1 cellular context compared by ENCODE assay signal in the genomic region with DNA sequence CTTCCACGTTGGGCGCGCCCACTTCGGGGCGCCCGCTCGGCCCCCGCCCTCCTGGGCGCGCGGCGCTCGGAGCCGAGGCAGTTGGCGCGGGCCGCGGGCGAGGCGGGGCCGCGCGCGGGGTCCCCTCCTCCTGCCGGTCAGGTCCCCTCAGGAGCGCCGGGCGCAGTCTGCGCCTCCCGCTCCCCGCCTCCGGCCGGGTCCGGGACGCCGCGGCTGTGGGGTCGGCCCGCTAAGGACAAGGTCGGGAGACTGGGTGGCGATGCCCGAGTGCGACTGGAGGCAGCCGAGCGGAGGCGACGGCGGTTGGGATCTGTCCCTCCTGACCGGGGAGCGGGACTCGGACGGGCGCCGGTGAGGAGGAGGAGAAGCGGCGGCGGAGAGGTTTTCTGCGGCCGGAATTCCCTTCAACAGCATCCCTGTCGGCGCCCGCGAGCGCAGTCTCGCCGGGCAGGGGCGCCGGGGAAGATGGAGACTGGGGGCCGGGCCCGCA.
TF ChIP-seq lines count a peak whose summit lies in the region.

A gene with protein sequence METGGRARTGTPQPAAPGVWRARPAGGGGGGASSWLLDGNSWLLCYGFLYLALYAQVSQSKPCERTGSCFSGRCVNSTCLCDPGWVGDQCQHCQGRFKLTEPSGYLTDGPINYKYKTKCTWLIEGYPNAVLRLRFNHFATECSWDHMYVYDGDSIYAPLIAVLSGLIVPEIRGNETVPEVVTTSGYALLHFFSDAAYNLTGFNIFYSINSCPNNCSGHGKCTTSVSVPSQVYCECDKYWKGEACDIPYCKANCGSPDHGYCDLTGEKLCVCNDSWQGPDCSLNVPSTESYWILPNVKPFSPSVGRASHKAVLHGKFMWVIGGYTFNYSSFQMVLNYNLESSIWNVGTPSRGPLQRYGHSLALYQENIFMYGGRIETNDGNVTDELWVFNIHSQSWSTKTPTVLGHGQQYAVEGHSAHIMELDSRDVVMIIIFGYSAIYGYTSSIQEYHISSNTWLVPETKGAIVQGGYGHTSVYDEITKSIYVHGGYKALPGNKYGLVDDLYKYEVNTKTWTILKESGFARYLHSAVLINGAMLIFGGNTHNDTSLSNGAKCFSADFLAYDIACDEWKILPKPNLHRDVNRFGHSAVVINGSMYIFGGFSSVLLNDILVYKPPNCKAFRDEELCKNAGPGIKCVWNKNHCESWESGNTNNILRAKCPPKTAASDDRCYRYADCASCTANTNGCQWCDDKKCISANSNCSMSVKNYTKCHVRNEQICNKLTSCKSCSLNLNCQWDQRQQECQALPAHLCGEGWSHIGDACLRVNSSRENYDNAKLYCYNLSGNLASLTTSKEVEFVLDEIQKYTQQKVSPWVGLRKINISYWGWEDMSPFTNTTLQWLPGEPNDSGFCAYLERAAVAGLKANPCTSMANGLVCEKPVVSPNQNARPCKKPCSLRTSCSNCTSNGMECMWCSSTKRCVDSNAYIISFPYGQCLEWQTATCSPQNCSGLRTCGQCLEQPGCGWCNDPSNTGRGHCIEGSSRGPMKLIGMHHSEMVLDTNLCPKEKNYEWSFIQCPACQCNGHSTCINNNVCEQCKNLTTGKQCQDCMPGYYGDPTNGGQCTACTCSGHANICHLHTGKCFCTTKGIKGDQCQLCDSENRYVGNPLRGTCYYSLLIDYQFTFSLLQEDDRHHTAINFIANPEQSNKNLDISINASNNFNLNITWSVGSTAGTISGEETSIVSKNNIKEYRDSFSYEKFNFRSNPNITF (N-terminal part only) (plus strand): TSS at position 80 of the 490 bp plus-strand sequence. CDS start 386 bp downstream, at position 466.

TF ChIP-seq in HEK293, 187 proteins besides CTCF, POLR2A, EP300 and RAD21 (continued from another document and continues in another):
- TF ChIP-seq TRIM28 (IDR thresholded peaks at IDR 0.05; ENCODE audit: borderline replicate concordance, low read length) (no peak), ZNF2 (tag by site-specific recombination; IDR thresholded peaks at IDR 0.05) (no peak), ZNF211 (tag by site-specific recombination; IDR thresholded peaks at IDR 0.05; ENCODE audit: low read depth) (no peak), ZXDB (tag by site-specific recombination; IDR thresholded peaks at IDR 0.05) (0 out of 2 replicates have a peak, but pooled peaks have one; percentile 43), ZNF24 (tag by site-specific recombination; IDR thresholded peaks at IDR 0.05) (no peak), ZNF37A (tag by site-specific recombination; IDR thresholded peaks at IDR 0.05) (no peak), ZNF596 (tag by site-specific recombination; IDR thresholded peaks at IDR 0.05) (no peak), MYNN (tag by site-specific recombination; IDR thresholded peaks at IDR 0.05; ENCODE audit: borderline replicate concordance) (no peak), ZNF626 (tag by site-specific recombination; IDR thresholded peaks at IDR 0.05) (no peak), ZNF292 (tag by site-specific recombination; IDR thresholded peaks at IDR 0.05; ENCODE audit: borderline replicate concordance, low read depth) (no peak), ZNF561 (tag by site-specific recombination; IDR thresholded peaks at IDR 0.05; ENCODE audit: borderline replicate concordance) (peak; percentile 52; the same call in 1 of the 2 replicates), ZNF311 (tag by site-specific recombination; IDR thresholded peaks at IDR 0.05; ENCODE audit: borderline replicate concordance) (no peak), ZNF174 (tag by site-specific recombination; IDR thresholded peaks at IDR 0.05) (no peak), ZNF76 (tag by site-specific recombination; IDR thresholded peaks at IDR 0.05; ENCODE audit: borderline replicate concordance, low read depth) (no peak), ZNF184 (tag by site-specific recombination; IDR thresholded peaks at IDR 0.05) (no peak), ZBTB17 (tag by site-specific recombination; IDR thresholded peaks at IDR 0.05) (no peak), ZNF423 (tag by site-specific recombination; IDR thresholded peaks at IDR 0.05) (no peak), ZNF221 (tag by site-specific recombination; IDR thresholded peaks at IDR 0.05; ENCODE audit: borderline replicate concordance) (no peak), ZNF701 (tag by site-specific recombination; IDR thresholded peaks at IDR 0.05) (no peak), ZBTB20 (tag by site-specific recombination; IDR thresholded peaks at IDR 0.05) (peak; percentile 27; the same call in 1 of the 2 replicates), ZNF501 (tag by site-specific recombination; IDR thresholded peaks at IDR 0.05) (peak; percentile 53; the same call in 1 of the 2 replicates), ZNF121 (tag by site-specific recombination; IDR thresholded peaks at IDR 0.05) (no peak), ZNF433 (tag by site-specific recombination; IDR thresholded peaks at IDR 0.05; ENCODE audit: low read depth) (no peak), ZNF366 (tag by site-specific recombination; conservative IDR thresholded peaks at IDR 0.05) (no peak), ZNF10 (tag by site-specific recombination; IDR thresholded peaks at IDR 0.05) (no peak), SP2 (tag by site-specific recombination; IDR thresholded peaks at IDR 0.05) (no peak), KLF16 (tag by site-specific recombination; IDR thresholded peaks at IDR 0.05) (no peak), GLIS1 (tag by site-specific recombination; IDR thresholded peaks at IDR 0.05) (no peak), ZNF624 (tag by site-specific recombination; IDR thresholded peaks at IDR 0.05) (no peak), ZNF791 (tag by site-specific recombination; IDR thresholded peaks at IDR 0.05) (no peak), SP3 (tag by site-specific recombination; IDR thresholded peaks at IDR 0.05) (0 out of 2 replicates have a peak, but pooled peaks have one; percentile 25), EGR2 (tag by site-specific recombination; IDR thresholded peaks at IDR 0.05; ENCODE audit: low read depth) (no peak), ZEB2 (tag by site-specific recombination; IDR thresholded peaks at IDR 0.05) (0 out of 2 replicates have a peak, but pooled peaks have one; percentile 54), ZFP41 (tag by site-specific recombination; IDR thresholded peaks at IDR 0.05; ENCODE audit: borderline replicate concordance) (no peak), ZNF394 (tag by site-specific recombination; IDR thresholded peaks at IDR 0.05; ENCODE audit: borderline replicate concordance) (no peak; the same call in 1 of the 2 replicates), GLI2 (tag by site-specific recombination; IDR thresholded peaks at IDR 0.05; ENCODE audit: borderline replicate concordance, low read depth) (no peak), ZNF555 (tag by site-specific recombination; conservative IDR thresholded peaks at IDR 0.05) (no peak), ZNF571 (tag by site-specific recombination; IDR thresholded peaks at IDR 0.05) (no peak), HOXC10 (CRISPR knock-in tag; IDR thresholded peaks at IDR 0.05) (no peak), GLI4 (tag by site-specific recombination; IDR thresholded peaks at IDR 0.05) (no peak), ZNF48 (tag by site-specific recombination; IDR thresholded peaks at IDR 0.05) (no peak), ZNF214 (tag by site-specific recombination; IDR thresholded peaks at IDR 0.05; ENCODE audit: borderline replicate concordance) (no peak), ZNF677 (tag by site-specific recombination; IDR thresholded peaks at IDR 0.05) (no peak), ZNF654 (tag by site-specific recombination; IDR thresholded peaks at IDR 0.05; ENCODE audit: low read depth) (no peak)
- TF ChIP-seq, protein P1, sequence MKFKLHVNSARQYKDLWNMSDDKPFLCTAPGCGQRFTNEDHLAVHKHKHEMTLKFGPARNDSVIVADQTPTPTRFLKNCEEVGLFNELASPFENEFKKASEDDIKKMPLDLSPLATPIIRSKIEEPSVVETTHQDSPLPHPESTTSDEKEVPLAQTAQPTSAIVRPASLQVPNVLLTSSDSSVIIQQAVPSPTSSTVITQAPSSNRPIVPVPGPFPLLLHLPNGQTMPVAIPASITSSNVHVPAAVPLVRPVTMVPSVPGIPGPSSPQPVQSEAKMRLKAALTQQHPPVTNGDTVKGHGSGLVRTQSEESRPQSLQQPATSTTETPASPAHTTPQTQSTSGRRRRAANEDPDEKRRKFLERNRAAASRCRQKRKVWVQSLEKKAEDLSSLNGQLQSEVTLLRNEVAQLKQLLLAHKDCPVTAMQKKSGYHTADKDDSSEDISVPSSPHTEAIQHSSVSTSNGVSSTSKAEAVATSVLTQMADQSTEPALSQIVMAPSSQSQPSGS (tag by site-specific recombination; IDR thresholded peaks at IDR 0.05; ENCODE audit: low read depth), result no peak
- TF ChIP-seq, protein P2, sequence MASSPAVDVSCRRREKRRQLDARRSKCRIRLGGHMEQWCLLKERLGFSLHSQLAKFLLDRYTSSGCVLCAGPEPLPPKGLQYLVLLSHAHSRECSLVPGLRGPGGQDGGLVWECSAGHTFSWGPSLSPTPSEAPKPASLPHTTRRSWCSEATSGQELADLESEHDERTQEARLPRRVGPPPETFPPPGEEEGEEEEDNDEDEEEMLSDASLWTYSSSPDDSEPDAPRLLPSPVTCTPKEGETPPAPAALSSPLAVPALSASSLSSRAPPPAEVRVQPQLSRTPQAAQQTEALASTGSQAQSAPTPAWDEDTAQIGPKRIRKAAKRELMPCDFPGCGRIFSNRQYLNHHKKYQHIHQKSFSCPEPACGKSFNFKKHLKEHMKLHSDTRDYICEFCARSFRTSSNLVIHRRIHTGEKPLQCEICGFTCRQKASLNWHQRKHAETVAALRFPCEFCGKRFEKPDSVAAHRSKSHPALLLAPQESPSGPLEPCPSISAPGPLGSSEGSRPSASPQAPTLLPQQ (tag by site-specific recombination; IDR thresholded peaks at IDR 0.05), result peak; percentile 50; the same call in 1 of the 2 replicates
- TF ChIP-seq, protein P3, sequence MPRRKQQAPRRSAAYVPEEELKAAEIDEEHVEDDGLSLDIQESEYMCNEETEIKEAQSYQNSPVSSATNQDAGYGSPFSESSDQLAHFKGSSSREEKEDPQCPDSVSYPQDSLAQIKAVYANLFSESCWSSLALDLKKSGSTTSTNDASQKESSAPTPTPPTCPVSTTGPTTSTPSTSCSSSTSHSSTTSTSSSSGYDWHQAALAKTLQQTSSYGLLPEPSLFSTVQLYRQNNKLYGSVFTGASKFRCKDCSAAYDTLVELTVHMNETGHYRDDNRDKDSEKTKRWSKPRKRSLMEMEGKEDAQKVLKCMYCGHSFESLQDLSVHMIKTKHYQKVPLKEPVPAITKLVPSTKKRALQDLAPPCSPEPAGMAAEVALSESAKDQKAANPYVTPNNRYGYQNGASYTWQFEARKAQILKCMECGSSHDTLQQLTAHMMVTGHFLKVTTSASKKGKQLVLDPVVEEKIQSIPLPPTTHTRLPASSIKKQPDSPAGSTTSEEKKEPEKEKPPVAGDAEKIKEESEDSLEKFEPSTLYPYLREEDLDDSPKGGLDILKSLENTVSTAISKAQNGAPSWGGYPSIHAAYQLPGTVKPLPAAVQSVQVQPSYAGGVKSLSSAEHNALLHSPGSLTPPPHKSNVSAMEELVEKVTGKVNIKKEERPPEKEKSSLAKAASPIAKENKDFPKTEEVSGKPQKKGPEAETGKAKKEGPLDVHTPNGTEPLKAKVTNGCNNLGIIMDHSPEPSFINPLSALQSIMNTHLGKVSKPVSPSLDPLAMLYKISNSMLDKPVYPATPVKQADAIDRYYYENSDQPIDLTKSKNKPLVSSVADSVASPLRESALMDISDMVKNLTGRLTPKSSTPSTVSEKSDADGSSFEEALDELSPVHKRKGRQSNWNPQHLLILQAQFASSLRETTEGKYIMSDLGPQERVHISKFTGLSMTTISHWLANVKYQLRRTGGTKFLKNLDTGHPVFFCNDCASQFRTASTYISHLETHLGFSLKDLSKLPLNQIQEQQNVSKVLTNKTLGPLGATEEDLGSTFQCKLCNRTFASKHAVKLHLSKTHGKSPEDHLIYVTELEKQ (tag by site-specific recombination; IDR thresholded peaks at IDR 0.05; ENCODE audit: borderline replicate concordance), result no peak
- TF ChIP-seq, protein P4, sequence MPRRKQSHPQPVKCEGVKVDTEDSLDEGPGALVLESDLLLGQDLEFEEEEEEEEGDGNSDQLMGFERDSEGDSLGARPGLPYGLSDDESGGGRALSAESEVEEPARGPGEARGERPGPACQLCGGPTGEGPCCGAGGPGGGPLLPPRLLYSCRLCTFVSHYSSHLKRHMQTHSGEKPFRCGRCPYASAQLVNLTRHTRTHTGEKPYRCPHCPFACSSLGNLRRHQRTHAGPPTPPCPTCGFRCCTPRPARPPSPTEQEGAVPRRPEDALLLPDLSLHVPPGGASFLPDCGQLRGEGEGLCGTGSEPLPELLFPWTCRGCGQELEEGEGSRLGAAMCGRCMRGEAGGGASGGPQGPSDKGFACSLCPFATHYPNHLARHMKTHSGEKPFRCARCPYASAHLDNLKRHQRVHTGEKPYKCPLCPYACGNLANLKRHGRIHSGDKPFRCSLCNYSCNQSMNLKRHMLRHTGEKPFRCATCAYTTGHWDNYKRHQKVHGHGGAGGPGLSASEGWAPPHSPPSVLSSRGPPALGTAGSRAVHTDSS (tag by site-specific recombination; IDR thresholded peaks at IDR 0.05), result peak; percentile 58; the same call in 1 of the 2 replicates
- TF ChIP-seq, protein P5, sequence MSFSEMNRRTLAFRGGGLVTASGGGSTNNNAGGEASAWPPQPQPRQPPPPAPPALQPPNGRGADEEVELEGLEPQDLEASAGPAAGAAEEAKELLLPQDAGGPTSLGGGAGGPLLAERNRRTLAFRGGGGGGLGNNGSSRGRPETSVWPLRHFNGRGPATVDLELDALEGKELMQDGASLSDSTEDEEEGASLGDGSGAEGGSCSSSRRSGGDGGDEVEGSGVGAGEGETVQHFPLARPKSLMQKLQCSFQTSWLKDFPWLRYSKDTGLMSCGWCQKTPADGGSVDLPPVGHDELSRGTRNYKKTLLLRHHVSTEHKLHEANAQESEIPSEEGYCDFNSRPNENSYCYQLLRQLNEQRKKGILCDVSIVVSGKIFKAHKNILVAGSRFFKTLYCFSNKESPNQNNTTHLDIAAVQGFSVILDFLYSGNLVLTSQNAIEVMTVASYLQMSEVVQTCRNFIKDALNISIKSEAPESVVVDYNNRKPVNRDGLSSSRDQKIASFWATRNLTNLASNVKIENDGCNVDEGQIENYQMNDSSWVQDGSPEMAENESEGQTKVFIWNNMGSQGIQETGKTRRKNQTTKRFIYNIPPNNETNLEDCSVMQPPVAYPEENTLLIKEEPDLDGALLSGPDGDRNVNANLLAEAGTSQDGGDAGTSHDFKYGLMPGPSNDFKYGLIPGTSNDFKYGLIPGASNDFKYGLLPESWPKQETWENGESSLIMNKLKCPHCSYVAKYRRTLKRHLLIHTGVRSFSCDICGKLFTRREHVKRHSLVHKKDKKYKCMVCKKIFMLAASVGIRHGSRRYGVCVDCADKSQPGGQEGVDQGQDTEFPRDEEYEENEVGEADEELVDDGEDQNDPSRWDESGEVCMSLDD (tag by site-specific recombination; IDR thresholded peaks at IDR 0.05), result 0 out of 2 replicates have a peak, but pooled peaks have one; percentile 51
- TF ChIP-seq, protein P6, sequence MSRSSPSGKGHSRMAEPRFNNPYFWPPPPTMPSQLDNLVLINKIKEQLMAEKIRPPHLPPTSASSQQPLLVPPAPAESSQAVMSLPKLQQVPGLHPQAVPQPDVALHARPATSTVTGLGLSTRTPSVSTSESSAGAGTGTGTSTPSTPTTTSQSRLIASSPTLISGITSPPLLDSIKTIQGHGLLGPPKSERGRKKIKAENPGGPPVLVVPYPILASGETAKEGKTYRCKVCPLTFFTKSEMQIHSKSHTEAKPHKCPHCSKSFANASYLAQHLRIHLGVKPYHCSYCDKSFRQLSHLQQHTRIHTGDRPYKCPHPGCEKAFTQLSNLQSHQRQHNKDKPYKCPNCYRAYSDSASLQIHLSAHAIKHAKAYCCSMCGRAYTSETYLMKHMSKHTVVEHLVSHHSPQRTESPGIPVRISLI (tag by site-specific recombination; IDR thresholded peaks at IDR 0.05), result no peak
